In genomic region chr7:83872501-83872900, GRCh38 we compare ENCODE assay signal across 18 cellular contexts.
DNase-seq lines count a peak whose midpoint lies in the region; ATAC-seq and TF ChIP-seq lines count a peak whose summit lies in the region.
"Had no signal": no experiment of that assay in that cellular context is flagged by ENCODE, and none has a peak within 500 bp of the region (broad histone marks: within the 10 kb centered on the region; RNA-seq: fewer than 3 reads in every experiment).

No MANE protein-coding gene starts in this region.

- DNase-seq in Calu3 (peak; percentile 0), NCI-H1417 treated with DMSO at 0.1 percent for 48 hours (lab: John Stamatoyannopoulos, UW) (peak; percentile 64), NCI-H69 (lab: John Stamatoyannopoulos, UW) (peak; percentile 94), SW480 (ENCODE audit: low spot score) (peak; percentile 91), caudate nucleus (lab: John Stamatoyannopoulos, UW) (no peak), HEK293T (ENCODE audit: extremely low spot score) (no peak), NOMO-1 (lab: John Stamatoyannopoulos, UW; ENCODE audit: unreplicated experiment in 2 of 2) (no peak)
- DNase-seq in activated naive CD4-positive, alpha-beta T cell treated with anti-CD3 and anti-CD28 coated beads, Interleukin-2, amount 50 U/mL, for 72 hours (ENCODE audit: low spot score in 2 of 2): no peak
- DNase-seq: BE2C; Caco-2; CD4-positive, alpha-beta memory T cell; DMS53; GF-D8; H7 had no signal

- no peak for ATAC-seq in activated naive CD4-positive, alpha-beta T cell treated with anti-CD3 and anti-CD28 coated beads, Interleukin-2, amount 50 U/mL, for 72 hours
- ATAC-seq: A549, GM23338, K562 had no signal

- H3K36me3 Mint-ChIP-seq in Calu3 (ENCODE audit: insufficient read depth, unreplicated experiment): no peaks in the 10 kb centered on the region
- no peaks in the 10 kb centered on the region for H3K36me3 Mint-ChIP-seq in activated naive CD4-positive, alpha-beta T cell treated with anti-CD3 and anti-CD28 coated beads, Interleukin-2, amount 50 U/mL, for 72 hours
- H3K36me3 Mint-ChIP-seq: CD4-positive, alpha-beta memory T cell had no signal

- no peak overlapping the region for H3K27ac Mint-ChIP-seq in Calu3 (ENCODE audit: unreplicated experiment)
- H3K27ac Mint-ChIP-seq in activated naive CD4-positive, alpha-beta T cell treated with anti-CD3 and anti-CD28 coated beads, Interleukin-2, amount 50 U/mL, for 72 hours: no peak overlapping the region
- H3K27ac Mint-ChIP-seq: CD4-positive, alpha-beta memory T cell; GM23338 had no signal

- H3K9me3 Mint-ChIP-seq in Calu3 (ENCODE audit: low read depth, unreplicated experiment): no peaks in the 10 kb centered on the region
- H3K9me3 Mint-ChIP-seq in activated naive CD4-positive, alpha-beta T cell treated with anti-CD3 and anti-CD28 coated beads, Interleukin-2, amount 50 U/mL, for 72 hours: peaks cover 0 to 4% of the 10 kb centered on the region in 2 donors
- H3K9me3 Mint-ChIP-seq: GM23338 had no signal

- H3K4me3 Mint-ChIP-seq in Calu3 (ENCODE audit: low read depth, unreplicated experiment): no peak overlapping the region
- H3K4me3 Mint-ChIP-seq: CD4-positive, alpha-beta memory T cell; GM23338 had no signal

- no TSS peak for BruUV-seq in Calu3 (replicated peaks; lab: Mats Ljungman, UMichigan)

- TF ChIP-seq CTCF in Calu3 (IDR thresholded peaks at IDR 0.05; ENCODE audit: unreplicated experiment): no peak

- H3K27ac ChIP-seq in caudate nucleus (ENCODE audit: low read depth, low read length): no peak overlapping the region
- H3K27ac ChIP-seq: A549, C4-2B had no signal

- H3K27me3 Mint-ChIP-seq in Calu3 (ENCODE audit: unreplicated experiment): no peaks in the 10 kb centered on the region
- H3K27me3 Mint-ChIP-seq: CD4-positive, alpha-beta memory T cell had no signal

- POLR2A ChIA-PET in HEK293T (lab: Yijun Ruan, JAX): no interaction called here

- peaks cover 7% of the 10 kb centered on the region for H3K4me1 Mint-ChIP-seq in Calu3 (ENCODE audit: low read depth, unreplicated experiment)
- H3K4me1 Mint-ChIP-seq: CD4-positive, alpha-beta memory T cell; GM23338 had no signal

- intact Hi-C loops in Calu3 (cut with micrococcal nuclease; ENCODE audit: unreplicated experiment): no loop called here

- CTCF ChIA-PET in Calu3 (lab: Charles Lee): no interaction called here
- CTCF ChIA-PET in HEK293T (lab: Yijun Ruan, JAX): no interaction called here

TF ChIP-seq in HEK293T, 16 proteins besides CTCF, POLR2A, EP300 and RAD21:
- TF ChIP-seq FOXA1 (IDR thresholded peaks at IDR 0.05) (no peak), SUZ12 (IDR thresholded peaks at IDR 0.05) (no peak), FOXK2 (IDR thresholded peaks at IDR 0.05) (no peak), LEF1 (IDR thresholded peaks at IDR 0.05; ENCODE audit: borderline replicate concordance) (no peak), L3MBTL2 (conservative IDR thresholded peaks at IDR 0.05) (no peak), ELF4 (IDR thresholded peaks at IDR 0.05) (no peak), BHLHE40 (IDR thresholded peaks at IDR 0.05; ENCODE audit: borderline replicate concordance) (no peak), HDGF (IDR thresholded peaks at IDR 0.05; ENCODE audit: borderline replicate concordance) (no peak), NFRKB (IDR thresholded peaks at IDR 0.05) (no peak), ZNF384 (IDR thresholded peaks at IDR 0.05) (no peak)

Comparison
In these comparisons a context has a peak if more than half of its experiments do, and no peak if none do; other contexts are left out.
1. DNase-seq: peak in Calu3 (single experiment), NCI-H1417 treated with DMSO at 0.1 percent for 48 hours (single experiment), NCI-H69 (single experiment) and SW480 (single experiment); none in caudate nucleus (0 of 61), HEK293T (single experiment), NOMO-1 (0 of 2) and activated naive CD4-positive, alpha-beta T cell treated with anti-CD3 and anti-CD28 coated beads, Interleukin-2, amount 50 U/mL, for 72 hours (0 of 2).